Comparison of ENCODE assay signal across 5 cellular contexts in the genomic region with DNA sequence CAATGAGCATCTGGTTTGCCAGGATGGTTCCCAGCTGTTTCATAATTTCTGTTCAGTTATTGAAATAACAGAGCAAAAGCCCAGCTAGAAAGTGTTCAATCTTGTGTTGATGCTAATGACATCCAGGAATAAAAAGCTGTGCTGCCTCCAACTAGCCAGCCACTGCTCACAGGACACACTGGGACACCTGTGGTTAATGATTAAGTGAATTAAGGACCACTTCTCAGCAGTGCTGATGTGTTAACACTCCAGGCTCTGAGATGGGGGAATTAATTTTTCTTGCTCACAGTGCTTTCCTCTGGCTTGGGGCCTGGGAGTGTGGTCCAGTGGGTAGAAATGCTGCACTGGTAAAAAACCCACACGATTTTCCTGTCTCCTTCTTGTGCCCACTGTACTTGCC.
"Had no signal": no experiment of that assay in that cellular context is flagged by ENCODE, and none has a peak within 500 bp of the region (broad histone marks: within the 10 kb centered on the region; RNA-seq: fewer than 3 reads in every experiment).

No MANE protein-coding gene starts in this region.

- DNase-seq: H9, HCEC 1CT, KBM-7 had no signal

- H3K4me3 ChIP-seq: GM23338 had no signal

- ATAC-seq: GM23338 had no signal

- H2AFZ ChIP-seq: GM23338 had no signal

- H3K4me2 ChIP-seq: GM23338, KMS-11 had no signal

- H3K9ac ChIP-seq: KMS-11 had no signal

- H3K27ac ChIP-seq: KMS-11 had no signal
